In genomic region chr14:74976264-74977113, GRCh38 we compare ENCODE assay signal across 15 cellular contexts.
"Had no signal": no experiment of that assay in that cellular context is flagged by ENCODE, and none has a peak within 500 bp of the region (broad histone marks: within the 10 kb centered on the region; RNA-seq: fewer than 3 reads in every experiment).

No MANE protein-coding gene starts in this region.

- H3K27ac Mint-ChIP-seq: activated CD4-positive, alpha-beta T cell treated with anti-CD3 and anti-CD28 coated beads, Interleukin-2, amount 10 ng/mL, durations not matched to agents 7 days and 5 days; activated naive CD4-positive, alpha-beta T cell treated with anti-CD3 and anti-CD28 coated beads, Interleukin-2, amount 50 U/mL, for 24 hours; mesothelial cell of epicardium; T-helper 2 cell treated with Interferon-gamma antibody and Interleukin-4, amounts not matched to agents 5 μg/mL and 100 μg/mL, for 36 hours had no signal

- H3K36me3 Mint-ChIP-seq: activated naive CD4-positive, alpha-beta T cell treated with anti-CD3 and anti-CD28 coated beads, Interleukin-2, amount 50 U/mL, for 24 hours; mesothelial cell of epicardium had no signal

- H3K4me1 Mint-ChIP-seq: activated naive CD4-positive, alpha-beta T cell treated with anti-CD3 and anti-CD28 coated beads, Interleukin-2, amount 50 U/mL, for 24 hours; central memory CD8-positive, alpha-beta T cell had no signal

- H3K4me3 Mint-ChIP-seq: activated CD4-positive, alpha-beta T cell treated with anti-CD3 and anti-CD28 coated beads, Interleukin-2, amount 10 ng/mL, durations not matched to agents 7 days and 5 days; activated naive CD4-positive, alpha-beta T cell treated with anti-CD3 and anti-CD28 coated beads, Interleukin-2, amount 50 U/mL, for 24 hours; central memory CD8-positive, alpha-beta T cell; mesothelial cell of epicardium; T-helper 2 cell treated with Interferon-gamma antibody and Interleukin-4, amounts not matched to agents 5 μg/mL and 100 μg/mL, for 36 hours had no signal

- H3K27me3 Mint-ChIP-seq: activated CD4-positive, alpha-beta T cell treated with anti-CD3 and anti-CD28 coated beads, Interleukin-2, amount 10 ng/mL, durations not matched to agents 7 days and 5 days; activated naive CD4-positive, alpha-beta T cell treated with anti-CD3 and anti-CD28 coated beads, Interleukin-2, amount 50 U/mL, for 24 hours; central memory CD8-positive, alpha-beta T cell had no signal

- H3K9me3 ChIP-seq: ovary, stomach, thoracic aorta, vagina had no signal

- DNase-seq: activated CD4-positive, alpha-beta T cell treated with anti-CD3 and anti-CD28 coated beads, Interleukin-2, amount 10 ng/mL, durations not matched to agents 7 days and 5 days; activated T-cell treated with anti-CD3 and anti-CD28 coated beads, Interleukin-2, amount 50 U/mL, for 1 hour; amniotic stem cell; cortex of kidney; effector CD8-positive, alpha-beta T cell; foreskin fibroblast; ovary; stomach; SW 1271 had no signal
